ENCODE assay signal across 8 cellular contexts in the genomic region with DNA sequence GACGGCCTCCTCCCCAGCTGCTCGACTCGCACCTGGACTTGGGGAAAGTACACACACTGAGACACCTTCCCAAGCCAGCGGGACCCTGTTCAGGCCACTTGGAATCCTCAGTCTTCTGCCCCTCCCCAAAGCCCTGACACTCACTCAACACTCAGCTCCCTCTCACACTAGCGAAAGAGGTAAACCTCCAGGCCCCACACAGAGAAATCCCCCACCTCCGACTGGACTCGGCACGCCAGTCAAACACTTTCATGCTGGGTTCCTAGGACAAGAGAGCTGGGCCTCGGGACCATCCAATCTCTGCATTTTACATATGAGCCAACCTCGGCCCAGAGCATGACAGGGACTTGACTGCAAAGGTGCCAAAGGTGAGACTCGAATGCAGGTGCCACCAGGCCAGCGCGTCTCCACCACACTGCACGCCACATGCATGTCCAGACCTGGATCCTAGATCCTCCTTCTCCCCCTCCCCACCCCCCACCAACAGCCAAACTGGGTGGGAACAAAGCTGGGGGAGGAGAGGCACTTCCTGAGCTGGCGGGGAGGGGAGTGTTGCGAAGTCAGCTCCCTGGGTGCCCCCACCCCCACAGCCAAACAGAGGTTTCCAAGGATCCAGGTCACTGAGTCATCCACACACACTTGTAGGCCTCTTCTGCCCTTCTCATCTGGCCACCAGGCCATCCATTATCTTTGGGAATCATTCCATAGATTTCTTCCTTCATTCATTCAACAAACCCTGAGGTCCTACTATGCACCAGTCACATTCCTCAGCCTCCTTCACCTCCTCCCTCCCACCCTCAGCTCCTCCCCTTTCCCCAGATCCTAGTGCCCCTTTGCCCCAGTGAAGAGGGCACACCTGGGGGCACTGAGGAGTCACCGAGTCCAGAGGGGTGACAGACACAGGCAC.
DNase-seq lines count a peak whose midpoint lies in the region; ATAC-seq and TF ChIP-seq lines count a peak whose summit lies in the region.

No MANE protein-coding gene starts in this region.

- peak; percentile 64 for ATAC-seq in HG02870 (IDR thresholded peaks at IDR 0.05; ENCODE audit: unreplicated experiment)

- H3K9me3 Mint-ChIP-seq in nephron progenitor cell: peaks cover 31% of the 10 kb centered on the region

- no peak for TF ChIP-seq CTCF in nephron progenitor cell (IDR thresholded peaks at IDR 0.05)

- peak overlapping the region; percentile 37 for H3K27ac Mint-ChIP-seq in nephron progenitor cell

- peaks cover 7% of the 10 kb centered on the region for H3K27me3 Mint-ChIP-seq in nephron progenitor cell (ENCODE audit: low read depth, poor library complexity)

- DNase-seq in ELF-1 (ENCODE audit: low read depth, low spot score) (peak; percentile 30), nephron progenitor cell (no peak), D341Med (ENCODE audit: low spot score) (no peak), dedifferentiated amniotic fluid mesenchymal stem cell (ENCODE audit: extremely low spot score) (no peak), NCI-H1694 treated with DMSO at 0.1 percent for 48 hours (lab: John Stamatoyannopoulos, UW) (no peak), NCI-H1048 (lab: John Stamatoyannopoulos, UW) (no peak)
- DNase-seq in activated naive CD4-positive, alpha-beta T cell treated with anti-CD3 and anti-CD28 coated beads, Interleukin-2, amount 50 U/mL, for 16 hours: peak; percentile 44

- H3K4me1 Mint-ChIP-seq in nephron progenitor cell: peaks cover 21% of the 10 kb centered on the region

- peaks cover 5% of the 10 kb centered on the region for H3K36me3 Mint-ChIP-seq in nephron progenitor cell (ENCODE audit: low read depth)

- H3K4me3 Mint-ChIP-seq in nephron progenitor cell: no peak overlapping the region

Comparison
In these comparisons a context has a peak if more than half of its experiments do, and no peak if none do; other contexts are left out.
1. DNase-seq: peak in ELF-1 (single experiment) and activated naive CD4-positive, alpha-beta T cell treated with anti-CD3 and anti-CD28 coated beads, Interleukin-2, amount 50 U/mL, for 16 hours (single experiment); none in nephron progenitor cell (single experiment), D341Med (single experiment), dedifferentiated amniotic fluid mesenchymal stem cell (single experiment), NCI-H1694 treated with DMSO at 0.1 percent for 48 hours (single experiment) and NCI-H1048 (single experiment).